ENCODE assay signal across 27 cellular contexts in the genomic region with DNA sequence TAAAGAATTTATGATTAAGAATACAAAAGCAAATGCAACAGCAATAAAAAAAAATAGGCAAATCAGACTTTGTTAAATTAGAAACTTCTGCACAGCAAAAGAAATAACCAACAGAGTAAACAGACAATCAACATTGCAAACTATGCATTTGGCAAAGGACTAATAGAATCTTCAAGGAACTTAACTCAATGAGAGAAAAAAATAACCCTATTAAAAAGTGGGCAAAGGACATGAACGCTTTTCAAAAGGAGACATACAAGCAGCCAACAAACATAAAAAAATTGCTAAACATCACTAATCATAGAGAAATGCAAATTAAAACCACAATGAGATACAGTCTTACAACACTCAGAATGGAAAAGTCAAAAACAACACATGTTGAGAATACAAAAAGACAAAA.
"Had no signal": no experiment of that assay in that cellular context is flagged by ENCODE, and none has a peak within 500 bp of the region (broad histone marks: within the 10 kb centered on the region; RNA-seq: fewer than 3 reads in every experiment).

No MANE protein-coding gene starts in this region.

- H3K27me3 Mint-ChIP-seq: effector memory CD8-positive, alpha-beta T cell; naive B cell; progenitor cell of endocrine pancreas; stimulated activated naive B cell treated with anti-CD40 and anti-IgM and Interleukin-4, amounts not matched to agents 10 μg/mL and 1 μg/mL and 100 μg/mL, for 72 hours had no signal

- ATAC-seq: effector memory CD8-positive, alpha-beta T cell; esophagus mucosa; foreskin keratinocyte; gastroesophageal sphincter; heart left ventricle; left lobe of liver; mucosa of descending colon; right lobe of liver; stimulated activated naive B cell treated with anti-CD40 and anti-IgM and Interleukin-4, amounts not matched to agents 10 μg/mL and 1 μg/mL and 100 μg/mL, for 72 hours had no signal

- DNase-seq: cortex of kidney; effector memory CD8-positive, alpha-beta T cell; foreskin keratinocyte; heart left ventricle; kidney; mesenchymal stem cell; mucosa of descending colon; naive B cell; right lobe of liver; small intestine; stimulated activated CD4-positive, alpha-beta T cell treated with anti-CD3 and anti-CD28 coated beads, Interleukin-15, amount 100 ng/mL, for 24 hours; stimulated activated CD4-positive, alpha-beta T cell treated with anti-CD3 and anti-CD28 coated beads, Interleukin-2, amount 100 ng/mL, for 48 hours; stimulated activated naive B cell treated with anti-CD40 and anti-IgM and Interleukin-4, amounts not matched to agents 10 μg/mL and 1 μg/mL and 100 μg/mL, for 72 hours; upper lobe of left lung had no signal

- H3K9me3 Mint-ChIP-seq: naive B cell, neural progenitor cell had no signal

- H3K4me1 Mint-ChIP-seq: mesothelial cell of epicardium; naive B cell; nephron; neural progenitor cell; stimulated activated naive B cell treated with anti-CD40 and anti-IgM and Interleukin-4, amounts not matched to agents 10 μg/mL and 1 μg/mL and 100 μg/mL, for 72 hours had no signal

- H3K27ac Mint-ChIP-seq: effector memory CD8-positive, alpha-beta T cell; mesothelial cell of epicardium; naive B cell; nephron; neural progenitor cell; progenitor cell of endocrine pancreas; stimulated activated naive B cell treated with anti-CD40 and anti-IgM and Interleukin-4, amounts not matched to agents 10 μg/mL and 1 μg/mL and 100 μg/mL, for 72 hours; stimulated activated naive CD8-positive, alpha-beta T cell treated with anti-CD3 and anti-CD28 coated beads, Interleukin-15, Interleukin-2, amounts not matched to agents 100 ng/mL and 50 ng/mL, for 24 hours had no signal

- FAIRE-seq: kidney, small intestine, urothelium cell line had no signal

- H3K4me3 Mint-ChIP-seq: effector memory CD8-positive, alpha-beta T cell; mesothelial cell of epicardium; naive B cell; nephron; neural progenitor cell; stimulated activated naive B cell treated with anti-CD40 and anti-IgM and Interleukin-4, amounts not matched to agents 10 μg/mL and 1 μg/mL and 100 μg/mL, for 72 hours; stimulated activated naive CD8-positive, alpha-beta T cell treated with anti-CD3 and anti-CD28 coated beads, Interleukin-15, Interleukin-2, amounts not matched to agents 100 ng/mL and 50 ng/mL, for 24 hours had no signal

- H3K4me3 ChIP-seq: gastroesophageal sphincter, heart left ventricle, hepatocyte, lung, mucosa of descending colon, neural progenitor cell, right lobe of liver, thoracic aorta, tibial nerve, upper lobe of left lung had no signal

- H3K36me3 Mint-ChIP-seq: mesothelial cell of epicardium; naive B cell; neural progenitor cell; stimulated activated naive B cell treated with anti-CD40 and anti-IgM and Interleukin-4, amounts not matched to agents 10 μg/mL and 1 μg/mL and 100 μg/mL, for 72 hours had no signal
